ENCODE assay signal across 15 cellular contexts in the genomic region with DNA sequence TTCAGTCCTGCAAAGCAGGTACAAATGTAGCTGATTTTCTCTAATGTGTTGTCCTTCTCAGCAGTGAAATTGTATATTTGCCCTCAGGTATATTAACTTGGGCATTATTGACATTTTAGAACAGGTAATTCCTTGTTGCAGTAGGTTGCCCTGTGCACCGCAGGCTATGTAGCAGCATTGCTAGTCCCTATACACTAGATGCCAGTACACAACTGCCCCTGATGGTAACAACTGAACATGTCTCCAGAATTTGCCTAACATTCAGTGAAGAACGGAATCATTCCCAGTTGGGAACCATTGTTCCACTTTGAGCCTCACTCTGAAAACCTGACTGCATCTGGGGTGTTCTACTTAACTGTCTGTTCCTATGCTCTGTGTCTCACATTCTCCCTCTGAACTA. TPM values are rescaled to one million over a fixed set of nuclear protein-coding genes. Genes with fewer than 3 reads are reported as not detected.
DNase-seq lines count a peak whose midpoint lies in the region; ATAC-seq and TF ChIP-seq lines count a peak whose summit lies in the region.
"Had no signal": no experiment of that assay in that cellular context is flagged by ENCODE, and none has a peak within 500 bp of the region (broad histone marks: within the 10 kb centered on the region; RNA-seq: fewer than 3 reads in every experiment).

No MANE protein-coding gene starts in this region.

- no peaks in the 10 kb centered on the region for H3F3A ChIP-seq in GM23338 (replicated peaks; ENCODE audit: low read depth)
- no peaks in the 10 kb centered on the region for H3F3A ChIP-seq in Loucy (ENCODE audit: low read depth)

- no peaks in the 10 kb centered on the region for H3K36me3 ChIP-seq in GM23338 (ENCODE audit: insufficient read depth)
- no peaks in the 10 kb centered on the region for H3K36me3 ChIP-seq in Loucy (ENCODE audit: insufficient read depth, low read length)

- H3K4me3 Mint-ChIP-seq in GM23338 = no peak overlapping the region
- H3K4me3 Mint-ChIP-seq in mesothelial cell of epicardium = no peak overlapping the region
- H3K4me3 Mint-ChIP-seq in activated CD8-positive, alpha-beta memory T cell treated with anti-CD3 and anti-CD28 coated beads, Interleukin-2, amount 10 ng/mL, durations not matched to agents 7 days and 5 days = no peak overlapping the region
- H3K4me3 Mint-ChIP-seq: naive B cell had no signal

- H3K27ac Mint-ChIP-seq in GM23338 (no peak overlapping the region), mesothelial cell of epicardium (peak overlapping the region; percentile 54)
- no peak overlapping the region for H3K27ac Mint-ChIP-seq in activated CD8-positive, alpha-beta memory T cell treated with anti-CD3 and anti-CD28 coated beads, Interleukin-2, amount 10 ng/mL, durations not matched to agents 7 days and 5 days
- H3K27ac Mint-ChIP-seq: naive B cell had no signal

- H3K4me1 ChIP-seq in GM23338 (ENCODE audit: insufficient read depth) (peaks cover 6% of the 10 kb centered on the region; the same call in 1 of the 2 replicates), Loucy (ENCODE audit: insufficient read depth, low read length, poor library complexity, severe bottlenecking) (no peaks in the 10 kb centered on the region)

- ATAC-seq in GM23338 = peak; percentile 84
- no peak for ATAC-seq in activated CD8-positive, alpha-beta memory T cell treated with anti-CD3 and anti-CD28 coated beads, Interleukin-2, amount 10 ng/mL, durations not matched to agents 7 days and 5 days
- ATAC-seq: left cardiac atrium had no signal

- DNase-seq in GM23338 (ENCODE audit: low spot score) = peak; percentile 56
- DNase-seq in cardiac fibroblast (ENCODE audit: low read depth in 2 of 2) = peak in 1 of 2 donors; percentile 33
- no peak for DNase-seq in mesothelial cell of epicardium (ENCODE audit: low spot score in 2 of 2, unreplicated experiment in 2 of 2)
- DNase-seq in NOMO-1 treated with DMSO at 0.1 percent for 48 hours (lab: John Stamatoyannopoulos, UW; ENCODE audit: unreplicated experiment) = no peak
- no peak for DNase-seq in activated CD8-positive, alpha-beta memory T cell treated with anti-CD3 and anti-CD28 coated beads, Interleukin-2, amount 10 ng/mL, durations not matched to agents 7 days and 5 days
- no peak for DNase-seq in GM13976 (ENCODE audit: low spot score)
- DNase-seq: activated CD8-positive, alpha-beta memory T cell treated with anti-CD3 and anti-CD28 coated beads for 24 hours; anterior cingulate cortex; hippocampal formation; left cardiac atrium; MV-4-11; naive B cell; NCI-H2171 treated with DMSO at 0.1 percent for 48 hours had no signal

- H3K9me3 Mint-ChIP-seq in GM23338 (peaks cover 14% of the 10 kb centered on the region), mesothelial cell of epicardium (peaks cover 10% of the 10 kb centered on the region)
- H3K9me3 Mint-ChIP-seq in activated CD8-positive, alpha-beta memory T cell treated with anti-CD3 and anti-CD28 coated beads, Interleukin-2, amount 10 ng/mL, durations not matched to agents 7 days and 5 days (ENCODE audit: low read depth) = no peaks in the 10 kb centered on the region

- no peaks in the 10 kb centered on the region for H3K79me2 ChIP-seq in GM23338 (replicated peaks; ENCODE audit: insufficient read depth)
- H3K79me2 ChIP-seq in Loucy (ENCODE audit: insufficient read depth, low read length) = no peaks in the 10 kb centered on the region

- H3K4me1 Mint-ChIP-seq in GM23338 (peaks cover 18% of the 10 kb centered on the region; the same call in 2 of the 3 replicates), mesothelial cell of epicardium (peaks cover 34% of the 10 kb centered on the region)
- H3K4me1 Mint-ChIP-seq in activated CD8-positive, alpha-beta memory T cell treated with anti-CD3 and anti-CD28 coated beads, Interleukin-2, amount 10 ng/mL, durations not matched to agents 7 days and 5 days = peaks cover 3% of the 10 kb centered on the region
- H3K4me1 Mint-ChIP-seq: naive B cell had no signal

- H2AFZ ChIP-seq in GM23338 = no peak overlapping the region
- peak overlapping the region; percentile 38; the same call in 1 of the 2 replicates for H2AFZ ChIP-seq in Loucy (ENCODE audit: low read length)

- H4K20me1 ChIP-seq in GM23338 (replicated peaks; ENCODE audit: insufficient read depth) = no peaks in the 10 kb centered on the region
- H4K20me1 ChIP-seq in Loucy (ENCODE audit: insufficient read depth, low read length, poor library complexity, severe bottlenecking) = no peaks in the 10 kb centered on the region

- H3K4me2 ChIP-seq in GM23338 = no peak overlapping the region
- H3K4me2 ChIP-seq in Loucy (ENCODE audit: low read depth, low read length, poor library complexity, severe bottlenecking) = no peak overlapping the region

- no peaks in the 10 kb centered on the region for H3K27me3 Mint-ChIP-seq in GM23338 (ENCODE audit: insufficient read depth, low read depth, poor library complexity)
- H3K27me3 Mint-ChIP-seq in mesothelial cell of epicardium (ENCODE audit: low read depth) = no peaks in the 10 kb centered on the region
- no peaks in the 10 kb centered on the region for H3K27me3 Mint-ChIP-seq in activated CD8-positive, alpha-beta memory T cell treated with anti-CD3 and anti-CD28 coated beads, Interleukin-2, amount 10 ng/mL, durations not matched to agents 7 days and 5 days
- H3K27me3 Mint-ChIP-seq: naive B cell had no signal

- peaks cover 13% of the 10 kb centered on the region for H3K36me3 Mint-ChIP-seq in GM23338 (ENCODE audit: low read depth)
- H3K36me3 Mint-ChIP-seq in mesothelial cell of epicardium = peaks cover 11% of the 10 kb centered on the region
- no peaks in the 10 kb centered on the region for H3K36me3 Mint-ChIP-seq in activated CD8-positive, alpha-beta memory T cell treated with anti-CD3 and anti-CD28 coated beads, Interleukin-2, amount 10 ng/mL, durations not matched to agents 7 days and 5 days
- H3K36me3 Mint-ChIP-seq: naive B cell had no signal

- no peak overlapping the region for H3K27ac ChIP-seq in GM23338 (ENCODE audit: low read depth)
- H3K27ac ChIP-seq: C4-2B had no signal

- H3K9me2 ChIP-seq in GM23338 (ENCODE audit: insufficient read depth) (no peaks in the 10 kb centered on the region), Loucy (replicated peaks; ENCODE audit: low read depth, low read length) (no peaks in the 10 kb centered on the region)

- no peak overlapping the region for H3K9ac ChIP-seq in Loucy (ENCODE audit: low read depth, low read length, poor library complexity, severe bottlenecking)

- no peaks in the 10 kb centered on the region for H3K9me3 ChIP-seq in Loucy (ENCODE audit: insufficient read depth, low read depth, low read length)

- TF ChIP-seq CTCF in GM23338 (conservative IDR thresholded peaks at IDR 0.05; ENCODE audit: low read depth in 2 of 2) (peak; percentile 31 to 47), Loucy (conservative IDR thresholded peaks at IDR 0.05; ENCODE audit: low read length) (no peak; the same call in 1 of the 2 replicates), cardiac fibroblast (IDR thresholded peaks at IDR 0.05; ENCODE audit: low read depth, low read length) (peak; percentile 12), mesothelial cell of epicardium (IDR thresholded peaks at IDR 0.05; ENCODE audit: unreplicated experiment) (no peak), GM13976 (IDR thresholded peaks at IDR 0.05; ENCODE audit: borderline replicate concordance, control extremely low read depth, extremely low read depth, insufficient read depth, missing control alignments) (no peak)

- H3K4me3 ChIP-seq in GM23338 = no peak overlapping the region
- no peak overlapping the region for H3K4me3 ChIP-seq in Loucy (ENCODE audit: low read length, poor library complexity, severe bottlenecking)
- H3K4me3 ChIP-seq in cardiac fibroblast (replicated peaks in 1 of 2; ENCODE audit: low read depth in 2 of 2, low read length in 2 of 2) = no peak overlapping the region

- H3K27me3 ChIP-seq in GM23338 (ENCODE audit: insufficient read depth) = no peaks in the 10 kb centered on the region
- H3K27me3 ChIP-seq in Loucy (ENCODE audit: insufficient read depth, low read length, poor library complexity, severe bottlenecking) = no peaks in the 10 kb centered on the region

- CTCF ChIA-PET in activated CD8-positive, alpha-beta memory T cell treated with anti-CD3 and anti-CD28 coated beads, Interleukin-2, amount 10 ng/mL, durations not matched to agents 7 days and 5 days (lab: Charles Lee) = interaction anchor here (0.8 kb wide), 1 partner anchor 31 kb away, joined by 3 read pairs; no protein-coding TSS in a partner anchor

- in situ Hi-C loops in GM13976 (cut with MboI; ENCODE audit: low sequenced_read_pairs, unreplicated experiment) = loop anchor here (10.0 kb wide), 1 partner anchor 73 kb away; no protein-coding TSS in a partner anchor

TF ChIP-seq in GM23338, 12 proteins besides CTCF, POLR2A, EP300 and RAD21 (continues in another document):
- no peak for TF ChIP-seq CREB1 (CRISPR knock-in tag; IDR thresholded peaks at IDR 0.05; ENCODE audit: low read depth)
- TF ChIP-seq NANOG (IDR thresholded peaks at IDR 0.05; ENCODE audit: borderline replicate concordance) = no peak
- no peak for TF ChIP-seq EZH2phosphoT487 (IDR thresholded peaks at IDR 0.05; ENCODE audit: unreplicated experiment)
- no peak for TF ChIP-seq ZNF114 (CRISPR knock-in tag; IDR thresholded peaks at IDR 0.05)
- no peak for TF ChIP-seq STAT1 (IDR thresholded peaks at IDR 0.05; ENCODE audit: unreplicated experiment)
- TF ChIP-seq, protein P1, sequence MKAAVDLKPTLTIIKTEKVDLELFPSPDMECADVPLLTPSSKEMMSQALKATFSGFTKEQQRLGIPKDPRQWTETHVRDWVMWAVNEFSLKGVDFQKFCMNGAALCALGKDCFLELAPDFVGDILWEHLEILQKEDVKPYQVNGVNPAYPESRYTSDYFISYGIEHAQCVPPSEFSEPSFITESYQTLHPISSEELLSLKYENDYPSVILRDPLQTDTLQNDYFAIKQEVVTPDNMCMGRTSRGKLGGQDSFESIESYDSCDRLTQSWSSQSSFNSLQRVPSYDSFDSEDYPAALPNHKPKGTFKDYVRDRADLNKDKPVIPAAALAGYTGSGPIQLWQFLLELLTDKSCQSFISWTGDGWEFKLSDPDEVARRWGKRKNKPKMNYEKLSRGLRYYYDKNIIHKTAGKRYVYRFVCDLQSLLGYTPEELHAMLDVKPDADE (IDR thresholded peaks at IDR 0.05) = no peak
- no peak for TF ChIP-seq EZH2 (IDR thresholded peaks at IDR 0.05; ENCODE audit: low read depth, unreplicated experiment)
- no peak for TF ChIP-seq ZNF331 (CRISPR knock-in tag; IDR thresholded peaks at IDR 0.05; ENCODE audit: low read depth)

RNA-seq across cellular contexts. Expression of a gene that starts 23.1 kb away (rescaled TPM):
- 0.58 and 1.8 TPM in 2 replicates for total RNA-seq in GM23338 (2014; rRNA removed; shearing (Covaris generic))
- 1.9 and 2.2 TPM in 2 replicates for polyA plus RNA-seq in GM23338 (2016; fragmentation: Nextera tagmentation; extraction: Ambion mirVana)
- total RNA-seq in mesothelial cell of epicardium = 80.0 to 89.7 TPM (median 87.9 TPM) in 3 replicates
- not detected for total RNA-seq in activated CD8-positive, alpha-beta memory T cell treated with anti-CD3 and anti-CD28 coated beads, Interleukin-2, amount 10 ng/mL, durations not matched to agents 7 days and 5 days

Comparison
In these comparisons a context has a peak if more than half of its experiments do, and no peak if none do; other contexts are left out.
1. CTCF ChIP-seq: peak in GM23338 (2 of 2) and cardiac fibroblast (single experiment); none in Loucy (single experiment), mesothelial cell of epicardium (single experiment) and GM13976 (single experiment).
2. RNA of a gene that starts 23.1 kb away (total RNA-seq): 80.0 to 89.7 TPM in mesothelial cell of epicardium; 0.58 to 1.8 TPM in GM23338 and not detected in activated CD8-positive, alpha-beta memory T cell treated with anti-CD3 and anti-CD28 coated beads, Interleukin-2, amount 10 ng/mL, durations not matched to agents 7 days and 5 days; every median in the first group is over 10 times any median in the second.